In genomic region chr2:132881540-132881939, GRCh38 we compare ENCODE assay signal across 38 cellular contexts.
"Had no signal": no experiment of that assay in that cellular context is flagged by ENCODE, and none has a peak within 500 bp of the region (broad histone marks: within the 10 kb centered on the region; RNA-seq: fewer than 3 reads in every experiment).

No MANE protein-coding gene starts in this region.

- H3K4me1 ChIP-seq: adrenal gland, ascending aorta, breast epithelium had no signal

- ATAC-seq: activated naive CD4-positive, alpha-beta T cell treated with anti-CD3 and anti-CD28 coated beads, Interleukin-2, amount 50 U/mL, for 72 hours; activated naive CD8-positive, alpha-beta T cell treated with anti-CD3 and anti-CD28 coated beads, Interleukin-2, amount 50 U/mL, for 24 hours; activated T-cell treated with anti-CD3 and anti-CD28 coated beads, Interleukin-2, amount 50 U/mL, for 4 hours; activated T-cell treated with anti-CD3 and anti-CD28 coated beads, Interleukin-2, amount 50 U/mL, for 72 hours; activated T-helper 17 cell treated with anti-CD3 and anti-CD28 coated beads, Interleukin-2, amount 50 U/mL, for 72 hours; body of pancreas had no signal

- H3K36me3 Mint-ChIP-seq: activated naive CD4-positive, alpha-beta T cell treated with anti-CD3 and anti-CD28 coated beads, Interleukin-2, amount 10 ng/mL, durations not matched to agents 7 days and 5 days; activated naive CD4-positive, alpha-beta T cell treated with anti-CD3 and anti-CD28 coated beads, Interleukin-2, amount 50 U/mL, for 24 hours; activated naive CD4-positive, alpha-beta T cell treated with anti-CD3 and anti-CD28 coated beads, Interleukin-2, amount 50 U/mL, for 72 hours; activated naive CD8-positive, alpha-beta T cell; activated naive CD8-positive, alpha-beta T cell treated with anti-CD3 and anti-CD28 coated beads for 36 hours; activated naive CD8-positive, alpha-beta T cell treated with anti-CD3 and anti-CD28 coated beads, Interleukin-2, amount 10 ng/mL, durations not matched to agents 7 days and 5 days; brain had no signal

- H3K27ac Mint-ChIP-seq: activated naive CD4-positive, alpha-beta T cell treated with anti-CD3 and anti-CD28 coated beads for 36 hours; activated naive CD4-positive, alpha-beta T cell treated with anti-CD3 and anti-CD28 coated beads, Interleukin-2, amount 10 ng/mL, durations not matched to agents 7 days and 5 days; activated naive CD4-positive, alpha-beta T cell treated with anti-CD3 and anti-CD28 coated beads, Interleukin-2, amount 50 U/mL, for 24 hours; activated naive CD4-positive, alpha-beta T cell treated with anti-CD3 and anti-CD28 coated beads, Interleukin-2, amount 50 U/mL, for 72 hours; activated naive CD8-positive, alpha-beta T cell; activated naive CD8-positive, alpha-beta T cell treated with anti-CD3 and anti-CD28 coated beads for 36 hours; activated naive CD8-positive, alpha-beta T cell treated with anti-CD3 and anti-CD28 coated beads, Interleukin-2, amount 10 ng/mL, durations not matched to agents 7 days and 5 days; activated naive CD8-positive, alpha-beta T cell treated with anti-CD3 and anti-CD28 coated beads, Interleukin-2, amount 50 U/mL, for 24 hours; activated T-cell treated with anti-CD3 and anti-CD28 coated beads, Interleukin-2, amount 50 U/mL, for 24 hours; activated T-cell treated with anti-CD3 and anti-CD28 coated beads, Interleukin-2, amount 50 U/mL, for 72 hours; activated T-helper 1 cell treated with anti-CD3 and anti-CD28 coated beads, Interleukin-12 subunit alpha, Interleukin-12 subunit beta, Interleukin-2, Interleukin-4 antibody, amounts not matched to agents 30 ng/mL and 10 ng/mL and 1 ng/mL, durations not matched to agents 14 hours and 24 hours and 36 hours; activated T-helper 17 cell treated with anti-CD3 and anti-CD28 coated beads, Interleukin-2, amount 50 U/mL, for 72 hours; activated T-helper 2 cell treated with anti-CD3 and anti-CD28 coated beads, Interferon-gamma antibody, Interleukin-2, Interleukin-4, amounts not matched to agents 10 μg/mL and 5 μg/mL and 100 μg/mL, durations not matched to agents 14 hours and 24 hours and 36 hours; brain had no signal

- H3K9me3 ChIP-seq: adrenal gland, ascending aorta, body of pancreas had no signal

- H3K27me3 Mint-ChIP-seq: activated naive CD4-positive, alpha-beta T cell treated with anti-CD3 and anti-CD28 coated beads, Interleukin-2, amount 10 ng/mL, durations not matched to agents 7 days and 5 days; activated naive CD4-positive, alpha-beta T cell treated with anti-CD3 and anti-CD28 coated beads, Interleukin-2, amount 50 U/mL, for 24 hours; activated naive CD8-positive, alpha-beta T cell; activated naive CD8-positive, alpha-beta T cell treated with anti-CD3 and anti-CD28 coated beads for 36 hours; activated naive CD8-positive, alpha-beta T cell treated with anti-CD3 and anti-CD28 coated beads, Interleukin-2, amount 10 ng/mL, durations not matched to agents 7 days and 5 days; activated naive CD8-positive, alpha-beta T cell treated with anti-CD3 and anti-CD28 coated beads, Interleukin-2, amount 50 U/mL, for 24 hours; activated T-cell treated with anti-CD3 and anti-CD28 coated beads, Interleukin-2, amount 50 U/mL, for 24 hours; activated T-helper 17 cell treated with anti-CD3 and anti-CD28 coated beads, Interleukin-2, amount 50 U/mL, for 72 hours; brain; central memory CD8-positive, alpha-beta T cell had no signal

- H3K27me3 ChIP-seq: adrenal gland, ascending aorta, body of pancreas, brain microvascular endothelial cell, breast epithelium, cardiac muscle cell had no signal

- H3K27ac ChIP-seq: adrenal gland, ascending aorta, body of pancreas, brain microvascular endothelial cell, breast epithelium, cardiac muscle cell had no signal

- H3K36me3 ChIP-seq: adrenal gland, ascending aorta, brain microvascular endothelial cell, breast epithelium, cardiac muscle cell had no signal

- DNase-seq: activated effector memory CD4-positive, alpha-beta T cell treated with anti-CD3 and anti-CD28 coated beads, Interleukin-2, amount 50 U/mL, for 16 hours; activated effector memory CD4-positive, alpha-beta T cell treated with Interleukin-2 at 50 U/mL for 16 hours; activated gamma-delta T cell; activated gamma-delta T cell treated with Interleukin-2 at 50 U/mL for 16 hours; activated naive CD4-positive, alpha-beta T cell; activated naive CD4-positive, alpha-beta T cell treated with anti-CD3 and anti-CD28 coated beads for 36 hours; activated naive CD4-positive, alpha-beta T cell treated with anti-CD3 and anti-CD28 coated beads, Interleukin-2, amount 10 ng/mL, durations not matched to agents 7 days and 5 days; activated naive CD4-positive, alpha-beta T cell treated with anti-CD3 and anti-CD28 coated beads, Interleukin-2, amount 50 U/mL, for 16 hours; activated naive CD4-positive, alpha-beta T cell treated with Interleukin-2 at 50 U/mL for 16 hours; activated naive CD8-positive, alpha-beta T cell treated with anti-CD3 and anti-CD28 coated beads for 36 hours; activated naive CD8-positive, alpha-beta T cell treated with anti-CD3 and anti-CD28 coated beads, Interleukin-2, amount 10 ng/mL, durations not matched to agents 7 days and 5 days; activated naive CD8-positive, alpha-beta T cell treated with anti-CD3 and anti-CD28 coated beads, Interleukin-2, amount 50 U/mL, for 24 hours; activated T-cell treated with anti-CD3 and anti-CD28 coated beads, Interleukin-2, amount 50 U/mL, for 1 hour; activated T-cell treated with anti-CD3 and anti-CD28 coated beads, Interleukin-2, amount 50 U/mL, for 24 hours; activated T-cell treated with anti-CD3 and anti-CD28 coated beads, Interleukin-2, amount 50 U/mL, for 4 hours; activated T-cell treated with anti-CD3 and anti-CD28 coated beads, Interleukin-2, amount 50 U/mL, for 48 hours; activated T-cell treated with anti-CD3 and anti-CD28 coated beads, Interleukin-2, amount 50 U/mL, for 72 hours; adrenal gland; amniotic stem cell; amygdala; anterior cingulate cortex; aorta; body of pancreas; brain microvascular endothelial cell; caudate nucleus; central memory CD4-positive, alpha-beta T cell; cerebellar nuclear complex had no signal

- H3K4me1 Mint-ChIP-seq: activated naive CD4-positive, alpha-beta T cell treated with anti-CD3 and anti-CD28 coated beads, Interleukin-2, amount 10 ng/mL, durations not matched to agents 7 days and 5 days; activated naive CD4-positive, alpha-beta T cell treated with anti-CD3 and anti-CD28 coated beads, Interleukin-2, amount 50 U/mL, for 24 hours; activated naive CD8-positive, alpha-beta T cell treated with anti-CD3 and anti-CD28 coated beads for 36 hours; activated naive CD8-positive, alpha-beta T cell treated with anti-CD3 and anti-CD28 coated beads, Interleukin-2, amount 10 ng/mL, durations not matched to agents 7 days and 5 days; activated naive CD8-positive, alpha-beta T cell treated with anti-CD3 and anti-CD28 coated beads, Interleukin-2, amount 50 U/mL, for 24 hours; activated T-helper 17 cell treated with anti-CD3 and anti-CD28 coated beads, Interleukin-2, amount 50 U/mL, for 72 hours; central memory CD8-positive, alpha-beta T cell had no signal

- H3K9me3 Mint-ChIP-seq: activated naive CD8-positive, alpha-beta T cell treated with anti-CD3 and anti-CD28 coated beads for 36 hours; activated T-helper 1 cell treated with anti-CD3 and anti-CD28 coated beads, Interleukin-12 subunit alpha, Interleukin-12 subunit beta, Interleukin-2, Interleukin-4 antibody, amounts not matched to agents 30 ng/mL and 10 ng/mL and 1 ng/mL, durations not matched to agents 14 hours and 24 hours and 36 hours; activated T-helper 2 cell treated with anti-CD3 and anti-CD28 coated beads, Interferon-gamma antibody, Interleukin-2, Interleukin-4, amounts not matched to agents 10 μg/mL and 5 μg/mL and 100 μg/mL, durations not matched to agents 14 hours and 24 hours and 36 hours had no signal

- H3K4me3 ChIP-seq: adrenal gland, ascending aorta, body of pancreas, breast epithelium, cardiac muscle cell had no signal

- H3K4me3 Mint-ChIP-seq: activated naive CD4-positive, alpha-beta T cell treated with anti-CD3 and anti-CD28 coated beads for 36 hours; activated naive CD4-positive, alpha-beta T cell treated with anti-CD3 and anti-CD28 coated beads, Interleukin-2, amount 10 ng/mL, durations not matched to agents 7 days and 5 days; activated naive CD4-positive, alpha-beta T cell treated with anti-CD3 and anti-CD28 coated beads, Interleukin-2, amount 50 U/mL, for 24 hours; activated naive CD8-positive, alpha-beta T cell; activated naive CD8-positive, alpha-beta T cell treated with anti-CD3 and anti-CD28 coated beads for 36 hours; activated naive CD8-positive, alpha-beta T cell treated with anti-CD3 and anti-CD28 coated beads, Interleukin-2, amount 10 ng/mL, durations not matched to agents 7 days and 5 days; activated naive CD8-positive, alpha-beta T cell treated with anti-CD3 and anti-CD28 coated beads, Interleukin-2, amount 50 U/mL, for 24 hours; activated T-cell treated with anti-CD3 and anti-CD28 coated beads, Interleukin-2, amount 50 U/mL, for 24 hours; activated T-cell treated with anti-CD3 and anti-CD28 coated beads, Interleukin-2, amount 50 U/mL, for 4 hours; activated T-cell treated with anti-CD3 and anti-CD28 coated beads, Interleukin-2, amount 50 U/mL, for 72 hours; activated T-helper 1 cell treated with anti-CD3 and anti-CD28 coated beads, Interleukin-12 subunit alpha, Interleukin-12 subunit beta, Interleukin-2, Interleukin-4 antibody, amounts not matched to agents 30 ng/mL and 10 ng/mL and 1 ng/mL, durations not matched to agents 14 hours and 24 hours and 36 hours; activated T-helper 17 cell treated with anti-CD3 and anti-CD28 coated beads, Interleukin-2, amount 50 U/mL, for 72 hours; brain; central memory CD8-positive, alpha-beta T cell had no signal
